In the genomic region with DNA sequence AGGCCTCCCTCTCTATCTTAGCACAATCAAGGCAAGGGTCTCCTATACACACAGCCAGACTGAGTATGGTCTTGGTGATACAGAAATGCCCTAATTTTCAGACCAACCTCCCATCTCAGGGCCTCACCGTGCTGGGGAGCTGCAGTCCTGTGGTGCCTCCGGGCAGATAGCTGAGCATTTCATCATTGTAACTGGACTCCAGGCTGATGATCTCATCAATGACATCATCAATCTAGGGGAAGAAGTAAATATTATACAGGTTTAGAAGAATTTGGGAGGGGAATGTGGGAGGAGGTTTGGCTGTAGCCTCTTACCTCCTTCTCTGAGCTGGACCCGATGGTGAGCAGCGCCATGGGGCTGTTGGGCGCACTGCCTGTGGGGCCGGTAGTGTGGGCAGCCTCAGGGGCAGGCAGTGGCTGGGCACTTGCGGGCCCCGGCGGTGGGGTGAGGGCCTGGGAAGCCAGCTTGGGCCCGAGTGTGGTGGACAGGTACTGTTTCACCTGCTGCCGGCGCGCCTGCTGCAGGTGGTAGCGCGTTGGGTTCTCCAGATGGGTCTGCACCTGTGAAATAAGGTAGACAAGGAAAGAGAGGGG, we compare ENCODE assay signal across 13 cellular contexts. TPM values are rescaled to one million over a fixed set of nuclear protein-coding genes. Genes with fewer than 3 reads are reported as not detected.
DNase-seq lines count a peak whose midpoint lies in the region; ATAC-seq and TF ChIP-seq lines count a peak whose summit lies in the region.
"Had no signal": no experiment of that assay in that cellular context is flagged by ENCODE, and none has a peak within 500 bp of the region (broad histone marks: within the 10 kb centered on the region; RNA-seq: fewer than 3 reads in every experiment).

No MANE protein-coding gene starts in this region.

- peaks cover 49% of the 10 kb centered on the region for H3K79me2 ChIP-seq in osteoblast (ENCODE audit: insufficient read depth, low read length)

- no peaks in the 10 kb centered on the region for H3K27me3 ChIP-seq in IMR-90 (ENCODE audit: control insufficient read depth, insufficient read depth, low read length)
- no peaks in the 10 kb centered on the region for H3K27me3 ChIP-seq in osteoblast (ENCODE audit: insufficient read depth, low read length)
- H3K27me3 ChIP-seq in lower lobe of right lung (ENCODE audit: low read depth) = no peaks in the 10 kb centered on the region
- H3K27me3 ChIP-seq: esophagus squamous epithelium had no signal

- H2BK20ac ChIP-seq in IMR-90 (ENCODE audit: low read depth, low read length) = no peak overlapping the region

- in situ Hi-C loops in IMR-90 (cut with MboI; ENCODE audit: low sequenced_read_pairs) = no loop called here

- CTCF ChIA-PET in IMR-90 (lab: Yijun Ruan, JAX) = no interaction called here

- peak overlapping the region; percentile 74 for H2BK5ac ChIP-seq in IMR-90 (ENCODE audit: low read depth, low read length, poor library complexity, severe bottlenecking)

- H3K14ac ChIP-seq in IMR-90 (replicated peaks; ENCODE audit: low read depth, low read length) = no peak overlapping the region

- no peak overlapping the region for H3K9ac ChIP-seq in IMR-90 (ENCODE audit: low read depth, low read length)

- WGBS in IMR-90 (ENCODE audit: extremely low coverage in 2 of 2, insufficient read length in 1 of 2), 2 experiments = 73% methylated on average over 3 of the region's 15 CpGs; no CpG with 5 or more reads in 1 of the 2 experiments

- peaks cover 5 to 44% of the 10 kb centered on the region in 2 experiments for H3K79me1 ChIP-seq in IMR-90 (ENCODE audit: low read depth in 1 of 2, low read length in 2 of 2)

- no peak for TF ChIP-seq RAD21 in IMR-90 (IDR thresholded peaks at IDR 0.05; ENCODE audit: low read length)

- H3K4me1 ChIP-seq in IMR-90 (ENCODE audit: control insufficient read depth, insufficient read depth, low read length) (peaks cover 17% of the 10 kb centered on the region), osteoblast (ENCODE audit: insufficient read depth, low read length) (peaks cover 12% of the 10 kb centered on the region), lower lobe of right lung (peaks cover 24% of the 10 kb centered on the region)

- no peaks in the 10 kb centered on the region for H3K9me1 ChIP-seq in IMR-90 (ENCODE audit: insufficient read depth, low read length)

- ATAC-seq in IMR-90 (ENCODE audit: low read depth) (no peak), lower lobe of right lung (no peak)
- ATAC-seq: activated CD4-positive, alpha-beta T cell treated with anti-CD3 and anti-CD28 coated beads for 36 hours had no signal

- intact Hi-C loops in IMR-90 (cut with micrococcal nuclease) (no loop called here), lower lobe of right lung (cut with DNase I) (no loop called here)

- peak overlapping the region; percentile 70; the same call in 1 of the 2 replicates for H3K18ac ChIP-seq in IMR-90 (ENCODE audit: low read depth, low read length)

- no peak for TF ChIP-seq POLR2A in IMR-90 (IDR thresholded peaks at IDR 0.05; ENCODE audit: low read depth, low read length)

- POLR2A ChIA-PET in IMR-90 (lab: Charles Lee; ENCODE audit: unreplicated experiment) = no interaction called here

- no peak overlapping the region; the same call in 1 of the 2 replicates for H4K91ac ChIP-seq in IMR-90 (ENCODE audit: insufficient read depth, low read depth, low read length)

- H4K8ac ChIP-seq in IMR-90 (ENCODE audit: low read depth in 2 of 2, low read length in 2 of 2) = peak overlapping the region in 1 of 2 experiments; percentile 41; a peak in 1 of 4 replicates

- peak overlapping the region; percentile 67; the same call in 1 of the 2 replicates for H4K5ac ChIP-seq in IMR-90 (ENCODE audit: low read depth, low read length)

- H3K36me3 ChIP-seq in IMR-90 (ENCODE audit: control insufficient read depth, insufficient read depth, low read length) = peaks cover 50% of the 10 kb centered on the region
- peaks cover 49% of the 10 kb centered on the region for H3K36me3 ChIP-seq in osteoblast (ENCODE audit: insufficient read depth, low read length)
- H3K36me3 ChIP-seq in lower lobe of right lung = peaks cover 56% of the 10 kb centered on the region

- no peak for TF ChIP-seq CTCF in IMR-90 (conservative IDR thresholded peaks at IDR 0.05; ENCODE audit: low read depth, low read length)
- no peak for TF ChIP-seq CTCF in choroid plexus epithelial cell (conservative IDR thresholded peaks at IDR 0.05; ENCODE audit: low read depth, low read length)
- TF ChIP-seq CTCF in osteoblast (IDR thresholded peaks at IDR 0.05; ENCODE audit: extremely low read depth, low read depth, low read length) = no peak
- TF ChIP-seq CTCF in lower lobe of right lung (IDR thresholded peaks at IDR 0.05) = no peak

- peak overlapping the region; percentile 34 for H2AK5ac ChIP-seq in IMR-90 (ENCODE audit: low read depth, low read length)

- dilution Hi-C loops in IMR-90 (cut with HindIII; ENCODE audit: low sequenced_read_pairs, unreplicated experiment) = no loop called here

- peak overlapping the region; percentile 19; the same call in 1 of the 2 replicates for H3K4me2 ChIP-seq in IMR-90 (ENCODE audit: low read depth, low read length)
- no peak overlapping the region for H3K4me2 ChIP-seq in osteoblast (ENCODE audit: insufficient read depth, low read length)

- peak overlapping the region; percentile 99 for H3K4ac ChIP-seq in IMR-90 (ENCODE audit: low read depth, low read length)

- DNase-seq in EH (ENCODE audit: low read depth) (peak; percentile 63), IMR-90 (peak; percentile 81), choroid plexus epithelial cell (ENCODE audit: low read depth) (peak; percentile 62), osteoblast (ENCODE audit: insufficient read length, low spot score, missing footprints) (peak; percentile 85), lower lobe of right lung (no peak)
- DNase-seq in activated effector memory CD4-positive, alpha-beta T cell treated with Interleukin-2 at 50 U/mL for 16 hours = no peak
- DNase-seq in effector CD4-positive, alpha-beta T cell = no peak
- DNase-seq: activated CD4-positive, alpha-beta T cell treated with anti-CD3 and anti-CD28 coated beads for 36 hours; activated gamma-delta T cell; CD8-positive, alpha-beta memory T cell; esophagus squamous epithelium; NCI-H187 treated with DMSO at 0.1 percent for 48 hours; substantia nigra had no signal

- H2AFZ ChIP-seq in IMR-90 (replicated peaks; ENCODE audit: low read length, poor library complexity) = no peak overlapping the region
- no peak overlapping the region for H2AFZ ChIP-seq in osteoblast (ENCODE audit: low read length)

- no peak overlapping the region; the same call in 2 of the 3 replicates for H2BK15ac ChIP-seq in IMR-90 (ENCODE audit: low read depth, low read length)

- H3K27ac ChIP-seq in IMR-90 (ENCODE audit: insufficient read depth, low read length) (peak overlapping the region; percentile 99), osteoblast (ENCODE audit: low read depth, low read length) (peak overlapping the region; percentile 28), lower lobe of right lung (no peak overlapping the region)

- BruUV-seq in IMR-90 (replicated peaks; lab: Mats Ljungman, UMichigan) = no TSS peak

- no peak overlapping the region for H2AK9ac ChIP-seq in IMR-90 (replicated peaks; ENCODE audit: low read depth, low read length, poor library complexity)

- no peak overlapping the region for H2BK120ac ChIP-seq in IMR-90 (ENCODE audit: low read depth, low read length)

- H4K20me1 ChIP-seq in IMR-90 (ENCODE audit: insufficient read depth, low read length) (peaks cover 4% of the 10 kb centered on the region; the same call in 1 of the 2 replicates), osteoblast (ENCODE audit: insufficient read depth, low read length) (peaks cover 4% of the 10 kb centered on the region)

- H3K56ac ChIP-seq in IMR-90 (ENCODE audit: extremely low read depth, insufficient read depth, low read length) = no peak overlapping the region

- H3K4me3 ChIP-seq in IMR-90 (ENCODE audit: insufficient read depth, low read depth, low read length) (no peak overlapping the region), choroid plexus epithelial cell (ENCODE audit: low read depth, low read length) (no peak overlapping the region), osteoblast (ENCODE audit: insufficient read depth, low read length) (no peak overlapping the region), lower lobe of right lung (no peak overlapping the region)
- H3K4me3 ChIP-seq: esophagus squamous epithelium had no signal

- H3K9me3 ChIP-seq in IMR-90 (ENCODE audit: control insufficient read depth, insufficient read depth, low read length) (no peaks in the 10 kb centered on the region), osteoblast (ENCODE audit: low read depth, low read length) (no peaks in the 10 kb centered on the region), lower lobe of right lung (no peaks in the 10 kb centered on the region)
- H3K9me3 ChIP-seq: esophagus squamous epithelium had no signal

- H3K23ac ChIP-seq in IMR-90 (ENCODE audit: low read depth, low read length) = no peak overlapping the region

RNA-seq across cellular contexts. Expression of a gene that starts 5.2 kb away (rescaled TPM):
- 23.9 and 24.4 TPM in 2 replicates for total RNA-seq in IMR-90 (2012; rRNA removed)
- polyA plus RNA-seq in IMR-90 (2012; rRNA removed) = 40.5 and 43.6 TPM in 2 replicates
- 33.3 and 43.9 TPM in 2 replicates for polyA plus RNA-seq in IMR-90 (2012; cell fraction: cytosol; rRNA removed)
- polyA plus RNA-seq in IMR-90 (2012; cell fraction: nucleus; rRNA removed; ENCODE audit: low replicate concordance) = 41.0 and 57.8 TPM in 2 replicates
- 36.2 and 46.7 TPM in 2 replicates for total RNA-seq in osteoblast
- 51.4 TPM for total RNA-seq in lower lobe of right lung

RNA-seq across cellular contexts. Expression of a gene that starts 20.8 kb away (rescaled TPM):
- total RNA-seq in IMR-90 (2012; rRNA removed) (under 0.01 and 0.18 TPM in 2 replicates), osteoblast (1.1 and 1.2 TPM in 2 replicates), lower lobe of right lung (9.5 TPM)
- 2.0 and 2.2 TPM in 2 replicates for polyA plus RNA-seq in IMR-90 (2012; rRNA removed)
- polyA plus RNA-seq in IMR-90 (2012; cell fraction: cytosol; rRNA removed) = 1.4 and 1.8 TPM in 2 replicates
- polyA plus RNA-seq in IMR-90 (2012; cell fraction: nucleus; rRNA removed; ENCODE audit: low replicate concordance) = 8.4 and 10.5 TPM in 2 replicates

RNA-seq across cellular contexts. Expression of a gene that starts 35.8 kb away (rescaled TPM):
- total RNA-seq in IMR-90 (2012; rRNA removed) (3.8 and 5.0 TPM in 2 replicates), osteoblast (12.3 and 15.6 TPM in 2 replicates), lower lobe of right lung (17.4 TPM)
- polyA plus RNA-seq in IMR-90 (2012; rRNA removed) = 65.5 and 71.1 TPM in 2 replicates
- polyA plus RNA-seq in IMR-90 (2012; cell fraction: cytosol; rRNA removed) = 78.8 and 141 TPM in 2 replicates
- polyA plus RNA-seq in IMR-90 (2012; cell fraction: nucleus; rRNA removed; ENCODE audit: low replicate concordance) = 28.6 and 59.4 TPM in 2 replicates

RNA-seq across cellular contexts. Expression of a gene that starts 35.9 kb away (rescaled TPM):
- total RNA-seq in IMR-90 (2012; rRNA removed) (17.9 and 20.8 TPM in 2 replicates), osteoblast (14.4 and 15.6 TPM in 2 replicates), lower lobe of right lung (54.2 TPM)
- 21.4 and 25.0 TPM in 2 replicates for polyA plus RNA-seq in IMR-90 (2012; rRNA removed)
- polyA plus RNA-seq in IMR-90 (2012; cell fraction: cytosol; rRNA removed) = 14.3 and 14.7 TPM in 2 replicates
- 70.1 and 115 TPM in 2 replicates for polyA plus RNA-seq in IMR-90 (2012; cell fraction: nucleus; rRNA removed; ENCODE audit: low replicate concordance)

RNA-seq across cellular contexts. Expression of a gene that starts 41.7 kb away (rescaled TPM):
- total RNA-seq in IMR-90 (2012; rRNA removed) (25.3 and 40.7 TPM in 2 replicates), osteoblast (86.5 and 97.5 TPM in 2 replicates), lower lobe of right lung (54.8 TPM)
- polyA plus RNA-seq in IMR-90 (2012; rRNA removed) = 67.4 and 71.5 TPM in 2 replicates
- polyA plus RNA-seq in IMR-90 (2012; cell fraction: cytosol; rRNA removed) = 67.3 and 74.2 TPM in 2 replicates
- 333 and 355 TPM in 2 replicates for polyA plus RNA-seq in IMR-90 (2012; cell fraction: nucleus; rRNA removed; ENCODE audit: low replicate concordance)

Comparison
In these comparisons a context has a peak if more than half of its experiments do, and no peak if none do; other contexts are left out.
1. DNase-seq: peak in EH (single experiment), IMR-90 (single experiment), choroid plexus epithelial cell (single experiment) and osteoblast (single experiment); none in activated effector memory CD4-positive, alpha-beta T cell treated with Interleukin-2 at 50 U/mL for 16 hours (single experiment), lower lobe of right lung (single experiment) and effector CD4-positive, alpha-beta T cell (single experiment).